ENCODE assay signal across 8 cellular contexts in the genomic region with DNA sequence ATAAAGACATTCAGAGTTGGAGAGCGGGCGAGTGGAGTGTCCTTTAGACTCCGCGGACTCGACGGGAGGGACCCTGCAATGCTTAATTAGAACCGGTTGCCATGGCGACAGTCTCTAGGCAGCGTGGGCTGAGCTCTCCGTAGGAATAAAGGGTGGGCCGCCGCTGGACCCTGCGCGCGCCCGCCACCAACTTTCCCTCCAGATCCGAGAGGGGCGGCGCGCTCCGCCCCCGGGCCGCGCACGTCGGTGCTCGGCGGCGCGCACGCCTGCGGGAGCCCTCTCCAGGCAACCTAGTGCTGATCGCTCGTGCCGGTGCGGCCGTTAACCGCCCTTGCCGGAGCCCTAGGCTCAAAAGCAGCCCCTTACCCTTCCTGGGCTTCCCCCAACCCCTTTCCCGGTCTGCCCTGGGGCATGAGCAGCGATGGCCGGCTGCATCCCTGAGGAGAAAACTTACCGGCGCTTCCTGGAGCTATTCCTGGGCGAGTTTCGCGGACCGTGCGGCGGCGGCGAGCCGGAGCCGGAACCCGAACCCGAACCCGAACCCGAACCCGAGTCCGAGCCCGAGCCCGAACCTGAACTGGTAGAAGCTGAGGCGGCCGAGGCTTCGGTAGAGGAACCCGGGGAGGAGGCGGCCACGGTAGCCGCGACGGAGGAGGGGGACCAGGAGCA. TPM values are rescaled to one million over a fixed set of nuclear protein-coding genes. Genes with fewer than 3 reads are reported as not detected.
DNase-seq lines count a peak whose midpoint lies in the region; ATAC-seq and TF ChIP-seq lines count a peak whose summit lies in the region.

Gene PPM1E, plus strand, starts transcription at position 278 of the 669 bp plus-strand sequence.

- H3K79me2 ChIP-seq in OCI-LY3 (ENCODE audit: low read length), result peaks cover 37% of the 10 kb centered on the region

- peaks cover 4% of the 10 kb centered on the region for H3K36me3 ChIP-seq in OCI-LY3 (replicated peaks; ENCODE audit: low read depth, low read length)

- intact Hi-C loops in activated T-helper 2 cell treated with anti-CD3 and anti-CD28 coated beads, Interferon-gamma antibody, Interleukin-2, Interleukin-4, amounts not matched to agents 10 μg/mL and 5 μg/mL and 100 μg/mL, durations not matched to agents 14 hours and 24 hours and 36 hours (cut with micrococcal nuclease), result no loop called here

- peaks cover 9% of the 10 kb centered on the region for H3K4me1 Mint-ChIP-seq in activated T-helper 2 cell treated with anti-CD3 and anti-CD28 coated beads, Interferon-gamma antibody, Interleukin-2, Interleukin-4, amounts not matched to agents 10 μg/mL and 5 μg/mL and 100 μg/mL, durations not matched to agents 14 hours and 24 hours and 36 hours (ENCODE audit: low read depth)
- peaks cover 27% of the 10 kb centered on the region for H3K4me1 Mint-ChIP-seq in nephron progenitor cell

- H3K4me3 ChIP-seq in OCI-LY3 (ENCODE audit: low read length) (peak within 1 kb of the TSS; percentile 98), foreskin fibroblast (ENCODE audit: low read depth in 1 of 2, low read length in 2 of 2) (peak within 1 kb of the TSS; percentile 51 to 56)

- H3K9me3 Mint-ChIP-seq in activated T-helper 2 cell treated with anti-CD3 and anti-CD28 coated beads, Interferon-gamma antibody, Interleukin-2, Interleukin-4, amounts not matched to agents 10 μg/mL and 5 μg/mL and 100 μg/mL, durations not matched to agents 14 hours and 24 hours and 36 hours, result no peaks in the 10 kb centered on the region
- H3K9me3 Mint-ChIP-seq in nephron progenitor cell, result no peaks in the 10 kb centered on the region

- H3K27me3 ChIP-seq in OCI-LY3 (ENCODE audit: low read depth, low read length), result peaks cover 11% of the 10 kb centered on the region

- peak; percentile 97 for DNase-seq in DMS 273 (lab: John Stamatoyannopoulos, UW; ENCODE audit: unreplicated experiment)
- DNase-seq in HuH-7.5 (ENCODE audit: low spot score), result peak; percentile 96
- peak; percentile 34 for DNase-seq in activated T-helper 2 cell treated with anti-CD3 and anti-CD28 coated beads, Interferon-gamma antibody, Interleukin-2, Interleukin-4, amounts not matched to agents 10 μg/mL and 5 μg/mL and 100 μg/mL, durations not matched to agents 14 hours and 24 hours and 36 hours (ENCODE audit: low spot score)
- peak; percentile 29 to 79 for DNase-seq in foreskin fibroblast
- peak; percentile 92 for DNase-seq in nephron progenitor cell

- peak within 1 kb of the TSS; percentile 95 for H3K9ac ChIP-seq in OCI-LY3 (ENCODE audit: low read length)

- H3K4me3 Mint-ChIP-seq in activated T-helper 2 cell treated with anti-CD3 and anti-CD28 coated beads, Interferon-gamma antibody, Interleukin-2, Interleukin-4, amounts not matched to agents 10 μg/mL and 5 μg/mL and 100 μg/mL, durations not matched to agents 14 hours and 24 hours and 36 hours (ENCODE audit: low read depth), result peak within 1 kb of the TSS; percentile 91
- H3K4me3 Mint-ChIP-seq in nephron progenitor cell, result peak within 1 kb of the TSS; percentile 95

- peak within 1 kb of the TSS; percentile 89 for H3K4me2 ChIP-seq in OCI-LY3 (ENCODE audit: low read length)

- no peak for ATAC-seq in HG03135 (IDR thresholded peaks at IDR 0.05; ENCODE audit: unreplicated experiment)

- H3K27ac Mint-ChIP-seq in activated T-helper 2 cell treated with anti-CD3 and anti-CD28 coated beads, Interferon-gamma antibody, Interleukin-2, Interleukin-4, amounts not matched to agents 10 μg/mL and 5 μg/mL and 100 μg/mL, durations not matched to agents 14 hours and 24 hours and 36 hours, result no peak within 1 kb of the TSS
- no peak within 1 kb of the TSS for H3K27ac Mint-ChIP-seq in nephron progenitor cell

- TF ChIP-seq CTCF in OCI-LY3 (IDR thresholded peaks at IDR 0.05; ENCODE audit: low read depth, low read length), result no peak
- TF ChIP-seq CTCF in foreskin fibroblast (IDR thresholded peaks at IDR 0.05; ENCODE audit: low read depth, low read length), result no peak
- TF ChIP-seq CTCF in nephron progenitor cell (IDR thresholded peaks at IDR 0.05), result no peak

- H3K27ac ChIP-seq in OCI-LY3 (ENCODE audit: low read length) (peak within 1 kb of the TSS; percentile 64), temporal lobe (ENCODE audit: low read depth, low read length) (no peak within 1 kb of the TSS)

- peaks cover 68% of the 10 kb centered on the region for H3K27me3 Mint-ChIP-seq in activated T-helper 2 cell treated with anti-CD3 and anti-CD28 coated beads, Interferon-gamma antibody, Interleukin-2, Interleukin-4, amounts not matched to agents 10 μg/mL and 5 μg/mL and 100 μg/mL, durations not matched to agents 14 hours and 24 hours and 36 hours (ENCODE audit: low read depth)
- H3K27me3 Mint-ChIP-seq in nephron progenitor cell (ENCODE audit: low read depth, poor library complexity), result peaks cover 50% of the 10 kb centered on the region

- H3K9me3 ChIP-seq in OCI-LY3 (ENCODE audit: insufficient read depth, low read length), result no peaks in the 10 kb centered on the region

- H3K36me3 Mint-ChIP-seq in activated T-helper 2 cell treated with anti-CD3 and anti-CD28 coated beads, Interferon-gamma antibody, Interleukin-2, Interleukin-4, amounts not matched to agents 10 μg/mL and 5 μg/mL and 100 μg/mL, durations not matched to agents 14 hours and 24 hours and 36 hours (ENCODE audit: low read depth), result peaks cover 4% of the 10 kb centered on the region
- no peaks in the 10 kb centered on the region for H3K36me3 Mint-ChIP-seq in nephron progenitor cell (ENCODE audit: low read depth)

- peaks cover 34% of the 10 kb centered on the region for H3K4me1 ChIP-seq in OCI-LY3 (ENCODE audit: low read length)

- peak within 1 kb of the TSS; percentile 93 for H2AFZ ChIP-seq in OCI-LY3 (ENCODE audit: low read depth, low read length)

- H4K20me1 ChIP-seq in OCI-LY3 (ENCODE audit: insufficient read depth, low read length), result peaks cover 7% of the 10 kb centered on the region

RNA-seq across cellular contexts. Expression of gene PPM1E, which starts in this region (rescaled TPM):
- total RNA-seq in activated T-helper 2 cell treated with anti-CD3 and anti-CD28 coated beads, Interferon-gamma antibody, Interleukin-2, Interleukin-4, amounts not matched to agents 10 μg/mL and 5 μg/mL and 100 μg/mL, durations not matched to agents 14 hours and 24 hours and 36 hours, result 0.05 TPM in 1 of 2 replicates, not detected in the other
- 51.6 TPM for total RNA-seq in temporal lobe

Comparison
In these comparisons a context has a peak if more than half of its experiments do, and no peak if none do; other contexts are left out.
1. RNA of gene PPM1E (total RNA-seq): 51.6 TPM in temporal lobe (single experiment); 0.05 TPM in activated T-helper 2 cell treated with anti-CD3 and anti-CD28 coated beads, Interferon-gamma antibody, Interleukin-2, Interleukin-4, amounts not matched to agents 10 μg/mL and 5 μg/mL and 100 μg/mL, durations not matched to agents 14 hours and 24 hours and 36 hours; every median in the first group is over 10 times any median in the second.
2. Peak in DNase-seq in activated T-helper 2 cell treated with anti-CD3 and anti-CD28 coated beads, Interferon-gamma antibody, Interleukin-2, Interleukin-4, amounts not matched to agents 10 μg/mL and 5 μg/mL and 100 μg/mL, durations not matched to agents 14 hours and 24 hours and 36 hours; RNA of the gene not detected or under 1 TPM.
3. DNase-seq: peak in every context shown above with its lines; median percentile 97 in DMS 273; 96 in HuH-7.5; 92 in nephron progenitor cell; 54 in foreskin fibroblast; 34 in activated T-helper 2 cell treated with anti-CD3 and anti-CD28 coated beads, Interferon-gamma antibody, Interleukin-2, Interleukin-4, amounts not matched to agents 10 μg/mL and 5 μg/mL and 100 μg/mL, durations not matched to agents 14 hours and 24 hours and 36 hours.